In genomic region chr4:109730294-109731051, GRCh38 we compare ENCODE assay signal across 8 cellular contexts. TPM values are rescaled to one million over a fixed set of nuclear protein-coding genes. Genes with fewer than 3 reads are reported as not detected.
A peak's percentile ranks its signal among the peaks of the same experiment; 100 is the strongest.
DNase-seq lines count a peak whose midpoint lies in the region; ATAC-seq and TF ChIP-seq lines count a peak whose summit lies in the region.

No MANE protein-coding gene starts in this region.

- H3K27ac ChIP-seq in ascending aorta = peak overlapping the region; percentile 70 to 71

- H3K36me3 ChIP-seq in ascending aorta = no peaks in the 10 kb centered on the region

- peak overlapping the region; percentile 93 for H3K27ac Mint-ChIP-seq in progenitor cell of endocrine pancreas

- H3K27me3 ChIP-seq in ascending aorta = no peaks in the 10 kb centered on the region

- TF ChIP-seq CTCF in ascending aorta (IDR thresholded peaks at IDR 0.05) = no peak
- no peak for TF ChIP-seq CTCF in progenitor cell of endocrine pancreas (IDR thresholded peaks at IDR 0.05; ENCODE audit: unreplicated experiment)

- H3K9me3 Mint-ChIP-seq in progenitor cell of endocrine pancreas (ENCODE audit: low read depth) = no peaks in the 10 kb centered on the region

- peaks cover 3% of the 10 kb centered on the region for H3K36me3 Mint-ChIP-seq in progenitor cell of endocrine pancreas (ENCODE audit: insufficient read depth)

- H3K4me3 ChIP-seq in ascending aorta = peak overlapping the region; percentile 86 to 88

- H3K9me3 ChIP-seq in ascending aorta = no peaks in the 10 kb centered on the region

- intact Hi-C loops in ascending aorta (cut with DNase I) = loop anchor here (1.0 to 10.0 kb wide), 4 partner anchors 27 to 464 kb away; partner anchors contain the start of genes CASP6, ELOVL6 and GAR1

- H3K4me1 ChIP-seq in ascending aorta = peaks cover 0 to 6% of the 10 kb centered on the region in 2 donors

- DNase-seq in AML-193 (lab: John Stamatoyannopoulos, UW) (peak; percentile 38 to 61), NCI-H2227 treated with DMSO at 0.1 percent for 48 hours (lab: John Stamatoyannopoulos, UW) (peak; percentile 67), ascending aorta (ENCODE audit: low spot score in 2 of 2) (peak; percentile 9 to 73), hepatic stellate cell (ENCODE audit: low spot score) (peak; percentile 48), progenitor cell of endocrine pancreas (ENCODE audit: low spot score, unreplicated experiment) (peak; percentile 30), NAMALWA (ENCODE audit: low spot score) (no peak)

- peak overlapping the region; percentile 84 for H3K4me3 Mint-ChIP-seq in progenitor cell of endocrine pancreas (ENCODE audit: low read depth)

- ATAC-seq in GM18511 (IDR thresholded peaks at IDR 0.05; ENCODE audit: unreplicated experiment) (peak; percentile 53), HG02970 (IDR thresholded peaks at IDR 0.05; ENCODE audit: low FRiP score, unreplicated experiment) (peak; percentile 46)

- H3K4me1 Mint-ChIP-seq in progenitor cell of endocrine pancreas (ENCODE audit: low read depth) = peaks cover 12% of the 10 kb centered on the region

- H3K27me3 Mint-ChIP-seq in progenitor cell of endocrine pancreas = peaks cover 7% of the 10 kb centered on the region

RNA-seq across cellular contexts. Expression of gene PLA2G12A, which starts 0.6 kb away (rescaled TPM):
- total RNA-seq in ascending aorta = 8.9 TPM
- total RNA-seq in progenitor cell of endocrine pancreas = 47.6 and 54.7 TPM in 2 replicates

RNA-seq across cellular contexts. Expression of gene CASP6, which starts 27.2 kb away (rescaled TPM):
- not detected for total RNA-seq in ascending aorta
- 61.0 and 68.2 TPM in 2 replicates for total RNA-seq in progenitor cell of endocrine pancreas

Comparison
In these comparisons a context has a peak if more than half of its experiments do, and no peak if none do; other contexts are left out.
1. RNA of gene CASP6, which starts 27.2 kb away (total RNA-seq): 61.0 to 68.2 TPM in progenitor cell of endocrine pancreas; not detected in ascending aorta (single experiment); every median in the first group is over 10 times any median in the second.